In the genomic region with DNA sequence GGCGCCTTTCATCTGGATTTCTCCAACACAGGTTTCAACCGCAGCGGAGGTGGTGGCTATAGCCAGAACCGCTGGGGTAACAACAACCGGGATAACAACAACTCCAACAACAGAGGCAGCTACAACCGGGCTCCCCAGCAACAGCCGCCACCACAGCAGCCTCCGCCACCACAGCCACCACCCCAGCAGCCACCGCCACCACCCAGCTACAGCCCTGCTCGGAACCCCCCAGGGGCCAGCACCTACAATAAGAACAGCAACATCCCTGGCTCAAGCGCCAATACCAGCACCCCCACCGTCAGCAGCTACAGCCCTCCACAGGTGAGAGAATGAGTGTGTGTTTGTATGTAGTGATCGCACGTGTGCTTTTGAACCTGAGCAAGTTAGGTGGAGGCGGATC, we compare ENCODE assay signal across 1 cellular context.
A peak's percentile ranks its signal among the peaks of the same experiment; 100 is the strongest.
TF ChIP-seq lines count a peak whose summit lies in the region.

No MANE protein-coding gene starts in this region.

TF ChIP-seq in K562, 482 proteins besides CTCF, POLR2A, EP300 and RAD21:
- TF ChIP-seq SPI1 (IDR thresholded peaks at IDR 0.05; ENCODE audit: borderline replicate concordance, low read depth, low read length) (no peak), DDX20 (tag; IDR thresholded peaks at IDR 0.05; ENCODE audit: low read depth) (no peak), SAP30 (IDR thresholded peaks at IDR 0.05; ENCODE audit: borderline replicate concordance, insufficient read depth, low read depth, low read length, poor library complexity, severe bottlenecking) (no peak), SLC30A9 (CRISPR knock-in tag; IDR thresholded peaks at IDR 0.05) (no peak), ZFP1 (CRISPR knock-in tag; IDR thresholded peaks at IDR 0.05) (no peak), ZBED1 (IDR thresholded peaks at IDR 0.05) (no peak), NR4A1 (CRISPR knock-in tag; IDR thresholded peaks at IDR 0.05) (no peak), NR4A1 (tag; IDR thresholded peaks at IDR 0.05) (no peak), U2AF1 (optimal IDR thresholded peaks at IDR 0.05; ENCODE audit: low read depth, low read length) (no peak), POLR3G (IDR thresholded peaks at IDR 0.05; ENCODE audit: extremely low read depth, insufficient read length, insufficient replicate concordance) (no peak), POLR2G (IDR thresholded peaks at IDR 0.05; ENCODE audit: low read depth, low read length) (peak; percentile 45; the same call in 1 of the 2 replicates), ZZZ3 (IDR thresholded peaks at IDR 0.05) (no peak), SP1 (CRISPR knock-in tag; IDR thresholded peaks at IDR 0.05) (no peak), ZFP36 (IDR thresholded peaks at IDR 0.05; ENCODE audit: low read depth, low read length, partially characterized antibody) (no peak), ZNF444 (CRISPR knock-in tag; IDR thresholded peaks at IDR 0.05) (no peak), HNRNPK (IDR thresholded peaks at IDR 0.05; ENCODE audit: low read depth, low read length, poor library complexity, severe bottlenecking) (no peak), HNRNPH1 (optimal IDR thresholded peaks at IDR 0.05; ENCODE audit: low read depth, low read length) (no peak), RBFOX2 (IDR thresholded peaks at IDR 0.05; ENCODE audit: low read depth, low read length) (0 out of 2 replicates have a peak, but pooled peaks have one; percentile 29)
- TF ChIP-seq, protein P1, sequence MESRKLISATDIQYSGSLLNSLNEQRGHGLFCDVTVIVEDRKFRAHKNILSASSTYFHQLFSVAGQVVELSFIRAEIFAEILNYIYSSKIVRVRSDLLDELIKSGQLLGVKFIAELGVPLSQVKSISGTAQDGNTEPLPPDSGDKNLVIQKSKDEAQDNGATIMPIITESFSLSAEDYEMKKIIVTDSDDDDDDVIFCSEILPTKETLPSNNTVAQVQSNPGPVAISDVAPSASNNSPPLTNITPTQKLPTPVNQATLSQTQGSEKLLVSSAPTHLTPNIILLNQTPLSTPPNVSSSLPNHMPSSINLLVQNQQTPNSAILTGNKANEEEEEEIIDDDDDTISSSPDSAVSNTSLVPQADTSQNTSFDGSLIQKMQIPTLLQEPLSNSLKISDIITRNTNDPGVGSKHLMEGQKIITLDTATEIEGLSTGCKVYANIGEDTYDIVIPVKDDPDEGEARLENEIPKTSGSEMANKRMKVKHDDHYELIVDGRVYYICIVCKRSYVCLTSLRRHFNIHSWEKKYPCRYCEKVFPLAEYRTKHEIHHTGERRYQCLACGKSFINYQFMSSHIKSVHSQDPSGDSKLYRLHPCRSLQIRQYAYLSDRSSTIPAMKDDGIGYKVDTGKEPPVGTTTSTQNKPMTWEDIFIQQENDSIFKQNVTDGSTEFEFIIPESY (CRISPR knock-in tag; IDR thresholded peaks at IDR 0.05), result peak; percentile 49; the same call in 1 of the 2 replicates
- TF ChIP-seq, protein P2, sequence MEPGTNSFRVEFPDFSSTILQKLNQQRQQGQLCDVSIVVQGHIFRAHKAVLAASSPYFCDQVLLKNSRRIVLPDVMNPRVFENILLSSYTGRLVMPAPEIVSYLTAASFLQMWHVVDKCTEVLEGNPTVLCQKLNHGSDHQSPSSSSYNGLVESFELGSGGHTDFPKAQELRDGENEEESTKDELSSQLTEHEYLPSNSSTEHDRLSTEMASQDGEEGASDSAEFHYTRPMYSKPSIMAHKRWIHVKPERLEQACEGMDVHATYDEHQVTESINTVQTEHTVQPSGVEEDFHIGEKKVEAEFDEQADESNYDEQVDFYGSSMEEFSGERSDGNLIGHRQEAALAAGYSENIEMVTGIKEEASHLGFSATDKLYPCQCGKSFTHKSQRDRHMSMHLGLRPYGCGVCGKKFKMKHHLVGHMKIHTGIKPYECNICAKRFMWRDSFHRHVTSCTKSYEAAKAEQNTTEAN (CRISPR knock-in tag; IDR thresholded peaks at IDR 0.05), result no peak
